In the genomic region with DNA sequence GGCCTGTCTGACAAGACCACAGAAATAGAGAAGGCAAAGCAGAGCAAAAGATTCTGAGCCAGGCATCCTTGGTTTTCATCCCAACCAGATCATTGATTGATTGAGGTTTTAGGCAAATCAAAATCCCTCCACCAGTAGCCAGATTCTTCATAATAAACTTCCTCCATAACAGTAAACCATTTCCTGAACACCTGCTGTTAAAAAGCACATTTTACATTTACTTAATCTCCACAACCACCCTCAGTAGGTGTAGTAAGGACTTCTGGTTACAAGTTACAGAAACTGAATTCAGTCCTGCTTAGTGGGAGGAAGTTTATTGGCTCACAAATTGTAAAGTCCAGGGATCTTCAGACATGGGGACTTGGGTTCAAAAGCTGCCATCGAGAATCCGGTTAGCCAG, we compare ENCODE assay signal across 12 cellular contexts. TPM values are rescaled to one million over a fixed set of nuclear protein-coding genes. Genes with fewer than 3 reads are reported as not detected.
DNase-seq lines count a peak whose midpoint lies in the region; ATAC-seq, FAIRE-seq and TF ChIP-seq lines count a peak whose summit lies in the region.
"Had no signal": no experiment of that assay in that cellular context is flagged by ENCODE, and none has a peak within 500 bp of the region (broad histone marks: within the 10 kb centered on the region; RNA-seq: fewer than 3 reads in every experiment).

No MANE protein-coding gene starts in this region.

- H3K9me3 ChIP-seq in CD8-positive, alpha-beta memory T cell (ENCODE audit: low read length) = no peaks in the 10 kb centered on the region

- peaks cover 17 to 25% (median 18%) of the 10 kb centered on the region in 3 donors for H3K4me1 Mint-ChIP-seq in CD8-positive, alpha-beta memory T cell
- H3K4me1 Mint-ChIP-seq in glutamatergic neuron (ENCODE audit: low read depth, unreplicated experiment) = peaks cover 8% of the 10 kb centered on the region
- H3K4me1 Mint-ChIP-seq in stimulated activated effector memory CD8-positive, alpha-beta T cell treated with anti-CD3 and anti-CD28 coated beads, Interleukin-12 subunit alpha, Interleukin-12 subunit beta, amount 100 ng/mL, for 72 hours = peaks cover 47% of the 10 kb centered on the region

- no peak overlapping the region for H3K27ac ChIP-seq in CD8-positive, alpha-beta memory T cell (ENCODE audit: low read depth, low read length)

- FAIRE-seq in D721Med (lab: Jason Lieb, UNC) = no peak
- FAIRE-seq: kidney had no signal

- CTCF ChIA-PET in CD8-positive, alpha-beta memory T cell (lab: Charles Lee) = no interaction called here

- DNase-seq in CD8-positive, alpha-beta memory T cell = no peak
- DNase-seq in NAMALWA (ENCODE audit: low spot score) = peak; percentile 26
- DNase-seq in glutamatergic neuron = no peak
- no peak for DNase-seq in stimulated activated effector memory CD8-positive, alpha-beta T cell treated with anti-CD3 and anti-CD28 coated beads, Interleukin-12 subunit alpha, Interleukin-12 subunit beta, amount 100 ng/mL, for 72 hours (ENCODE audit: low spot score in 2 of 2)
- DNase-seq in iPS-NIHi11 (ENCODE audit: low spot score) = no peak
- DNase-seq in NCI-H2107 treated with DMSO at 0.1 percent for 48 hours (lab: John Stamatoyannopoulos, UW; ENCODE audit: unreplicated experiment) = no peak
- DNase-seq in D721Med (ENCODE audit: insufficient read length, low spot score) = no peak
- DNase-seq: NCI-H1048; occipital lobe; SIG-M5; stimulated activated CD4-positive, alpha-beta T cell treated with anti-CD3 and anti-CD28 coated beads, Interleukin-1b, Interleukin-23, amount 100 ng/mL, for 48 hours had no signal

- H3K27ac Mint-ChIP-seq in CD8-positive, alpha-beta memory T cell = peak overlapping the region; percentile 15 to 84 (median 61)
- H3K27ac Mint-ChIP-seq in glutamatergic neuron (ENCODE audit: unreplicated experiment) = peak overlapping the region; percentile 55
- H3K27ac Mint-ChIP-seq in stimulated activated effector memory CD8-positive, alpha-beta T cell treated with anti-CD3 and anti-CD28 coated beads, Interleukin-12 subunit alpha, Interleukin-12 subunit beta, amount 100 ng/mL, for 72 hours = peak overlapping the region; percentile 90

- no peaks in the 10 kb centered on the region for H3K4me1 ChIP-seq in CD8-positive, alpha-beta memory T cell (ENCODE audit: insufficient read depth, low read length)

- no peaks in the 10 kb centered on the region for H3K9me3 Mint-ChIP-seq in CD8-positive, alpha-beta memory T cell
- peaks cover 7% of the 10 kb centered on the region for H3K9me3 Mint-ChIP-seq in glutamatergic neuron (ENCODE audit: unreplicated experiment)
- no peaks in the 10 kb centered on the region for H3K9me3 Mint-ChIP-seq in stimulated activated effector memory CD8-positive, alpha-beta T cell treated with anti-CD3 and anti-CD28 coated beads, Interleukin-12 subunit alpha, Interleukin-12 subunit beta, amount 100 ng/mL, for 72 hours

- no peak for ATAC-seq in stimulated activated effector memory CD8-positive, alpha-beta T cell treated with anti-CD3 and anti-CD28 coated beads, Interleukin-12 subunit alpha, Interleukin-12 subunit beta, amount 100 ng/mL, for 72 hours

- no peaks in the 10 kb centered on the region for H3K27me3 Mint-ChIP-seq in CD8-positive, alpha-beta memory T cell
- peaks cover 15% of the 10 kb centered on the region for H3K27me3 Mint-ChIP-seq in glutamatergic neuron (ENCODE audit: unreplicated experiment)

- peaks cover 0 to 96% (median 17%) of the 10 kb centered on the region in 3 donors for H3K36me3 Mint-ChIP-seq in CD8-positive, alpha-beta memory T cell
- peaks cover 21% of the 10 kb centered on the region for H3K36me3 Mint-ChIP-seq in glutamatergic neuron (ENCODE audit: unreplicated experiment)
- peaks cover 68% of the 10 kb centered on the region for H3K36me3 Mint-ChIP-seq in stimulated activated effector memory CD8-positive, alpha-beta T cell treated with anti-CD3 and anti-CD28 coated beads, Interleukin-12 subunit alpha, Interleukin-12 subunit beta, amount 100 ng/mL, for 72 hours

- H3K27me3 ChIP-seq in CD8-positive, alpha-beta memory T cell (ENCODE audit: insufficient read depth, low read length, poor library complexity, severe bottlenecking) = no peaks in the 10 kb centered on the region

- H3K36me3 ChIP-seq in CD8-positive, alpha-beta memory T cell (ENCODE audit: insufficient read depth, low read length) = peaks cover 45% of the 10 kb centered on the region

- no peak overlapping the region for H3K4me3 ChIP-seq in CD8-positive, alpha-beta memory T cell (ENCODE audit: low read length)

- TF ChIP-seq CTCF in glutamatergic neuron (IDR thresholded peaks at IDR 0.05; ENCODE audit: partially characterized antibody, unreplicated experiment) (no peak), D721Med (IDR thresholded peaks at IDR 0.05; ENCODE audit: insufficient read depth, missing control alignments) (no peak)

- H3K4me3 Mint-ChIP-seq in CD8-positive, alpha-beta memory T cell = no peak overlapping the region
- no peak overlapping the region for H3K4me3 Mint-ChIP-seq in glutamatergic neuron (ENCODE audit: unreplicated experiment)
- no peak overlapping the region for H3K4me3 Mint-ChIP-seq in stimulated activated effector memory CD8-positive, alpha-beta T cell treated with anti-CD3 and anti-CD28 coated beads, Interleukin-12 subunit alpha, Interleukin-12 subunit beta, amount 100 ng/mL, for 72 hours

- POLR2A ChIA-PET in CD8-positive, alpha-beta memory T cell (lab: Charles Lee) = no interaction called here

RNA-seq across cellular contexts. Expression of a gene that starts 28.3 kb away (rescaled TPM):
- 100 to 1,000 TPM; 128 to 130 TPM for total RNA-seq in CD8-positive, alpha-beta memory T cell
- 24.2 TPM for polyA plus RNA-seq in CD8-positive, alpha-beta memory T cell
- 49.0 TPM for total RNA-seq in glutamatergic neuron (ENCODE audit: unreplicated experiment)
